8 cellular contexts compared by ENCODE assay signal in the genomic region with DNA sequence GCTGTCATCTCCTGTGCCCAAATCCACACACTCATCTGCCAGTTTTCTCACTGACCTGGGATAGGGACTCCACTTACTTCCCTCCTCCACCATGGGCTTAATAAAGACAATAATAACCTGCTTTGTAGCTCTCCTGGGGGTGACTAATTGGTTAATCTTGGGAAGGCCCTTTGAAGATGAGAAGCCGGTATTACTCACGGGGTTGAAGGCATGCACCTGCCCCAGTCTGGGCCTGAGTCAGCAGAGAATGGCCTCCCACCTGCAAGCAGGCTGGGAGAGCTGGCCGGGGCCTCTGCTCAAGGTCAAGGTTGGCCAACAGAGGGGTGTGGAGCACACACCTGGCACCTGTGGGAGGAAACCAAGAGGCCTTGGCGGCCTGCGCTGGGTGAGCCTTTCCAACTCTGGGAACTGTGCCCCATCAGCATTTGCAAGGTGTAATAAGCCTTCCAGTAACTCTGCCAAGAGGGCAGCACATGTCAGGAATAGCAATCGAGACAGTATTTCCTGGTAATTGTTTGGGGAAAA. TPM values are rescaled to one million over a fixed set of nuclear protein-coding genes. Genes with fewer than 3 reads are reported as not detected.
A peak's percentile ranks its signal among the peaks of the same experiment; 100 is the strongest.
DNase-seq lines count a peak whose midpoint lies in the region; ATAC-seq and TF ChIP-seq lines count a peak whose summit lies in the region.

No MANE protein-coding gene starts in this region.

- 10 to 42% methylated on average over 6 of the region's 6 CpGs for WGBS in sigmoid colon, 2 donors
- whole genome bisulfite sequencing in lower leg skin, 2 donors, result 46 to 51% methylated on average over 6 of the region's 6 CpGs

- peak; percentile 20 for ATAC-seq in GM19463 (IDR thresholded peaks at IDR 0.05; ENCODE audit: unreplicated experiment)
- ATAC-seq in GM18909 (IDR thresholded peaks at IDR 0.05; ENCODE audit: poor library complexity, unreplicated experiment), result no peak

- H3K4me3 ChIP-seq in epithelial cell of esophagus (ENCODE audit: low read length) (no peak overlapping the region), sigmoid colon (no peak overlapping the region), lower leg skin (ENCODE audit: low read depth, poor library complexity, severe bottlenecking) (no peak overlapping the region)

- peak overlapping the region; percentile 4 to 85 (median 38) for H3K27ac ChIP-seq in sigmoid colon

- no peaks in the 10 kb centered on the region for H3K27me3 ChIP-seq in sigmoid colon

- TF ChIP-seq EP300 in sigmoid colon (IDR thresholded peaks at IDR 0.05), result no peak

- H3K36me3 ChIP-seq in sigmoid colon, result no peaks in the 10 kb centered on the region

- peaks cover 0 to 48% (median 45%) of the 10 kb centered on the region in 4 donors for H3K4me1 ChIP-seq in sigmoid colon

- DNase-seq in NCI-H2029 treated with DMSO at 0.1 percent for 48 hours (lab: John Stamatoyannopoulos, UW) (peak; percentile 79), epithelial cell of esophagus (ENCODE audit: low read depth) (peak; percentile 99), sigmoid colon (no peak), lower leg skin (ENCODE audit: low spot score in 2 of 2) (no peak), KBM-7 (no peak), DMS 273 (lab: John Stamatoyannopoulos, UW; ENCODE audit: unreplicated experiment) (no peak)

- no peak for TF ChIP-seq POLR2A in sigmoid colon (IDR thresholded peaks at IDR 0.05)
- TF ChIP-seq POLR2A in lower leg skin (IDR thresholded peaks at IDR 0.05), result no peak

- H3K9me3 ChIP-seq in sigmoid colon, result no peaks in the 10 kb centered on the region

- intact Hi-C loops in sigmoid colon (cut with DNase I), result loop anchor here (2.0 to 5.0 kb wide), 3 partner anchors 82 to 355 kb away; no protein-coding TSS in a partner anchor
- intact Hi-C loops in lower leg skin (cut with DNase I; ENCODE audit: low total_unique reads), result loop anchor here (5.0 kb wide), 1 partner anchor 477 kb away; no protein-coding TSS in a partner anchor

- TF ChIP-seq CTCF in epithelial cell of esophagus (IDR thresholded peaks at IDR 0.05; ENCODE audit: insufficient read depth, low read depth, low read length, missing control alignments) (no peak), sigmoid colon (IDR thresholded peaks at IDR 0.05) (no peak), lower leg skin (IDR thresholded peaks at IDR 0.05) (no peak)

- in situ Hi-C loops in KBM-7 (cut with MboI; ENCODE audit: low pct_unique_long_range_greater_than_20kb, low sequenced_read_pairs), result loop anchor here (25.0 kb wide), 2 partner anchors 342 to 492 kb away; no protein-coding TSS in a partner anchor

RNA-seq across cellular contexts. Expression of gene TOMM20, which starts 49.1 kb away (rescaled TPM):
- total RNA-seq in sigmoid colon (100 to 1,000 TPM in 2 of 4 donors, 10 to 100 TPM in 2; 72.0 to 128 (median 112) TPM), lower leg skin (100 to 1,000 TPM in 3 of 4 donors, 10 to 100 TPM in 1; 69.4 to 121 (median 112) TPM)
- polyA plus RNA-seq in sigmoid colon, result 10 to 100 TPM; 49.0 to 79.3 (median 68.5) TPM

Comparison
In these comparisons a context has a peak if more than half of its experiments do, and no peak if none do; other contexts are left out.
1. DNase-seq: peak in NCI-H2029 treated with DMSO at 0.1 percent for 48 hours (single experiment) and epithelial cell of esophagus (single experiment); none in sigmoid colon (single experiment), lower leg skin (0 of 2), KBM-7 (single experiment) and DMS 273 (single experiment).